1 cellular context compared by ENCODE assay signal in genomic region chr19:50341091-50341564, GRCh38.
A peak's percentile ranks its signal among the peaks of the same experiment; 100 is the strongest.
TF ChIP-seq lines count a peak whose summit lies in the region.

No MANE protein-coding gene starts in this region.

TF ChIP-seq in GM12878, 131 proteins besides CTCF, POLR2A, EP300 and RAD21 (continued from another document):
- TF ChIP-seq STAT3 (IDR thresholded peaks at IDR 0.05; ENCODE audit: low read depth, low read length) (0 out of 2 replicates have a peak, but pooled peaks have one; percentile 62), ZBED1 (IDR thresholded peaks at IDR 0.05; ENCODE audit: borderline replicate concordance) (peak; percentile 48; the same call in 1 of the 2 replicates), ZZZ3 (IDR thresholded peaks at IDR 0.05; ENCODE audit: control insufficient read depth, insufficient read length, low read depth) (no peak), JUNB (IDR thresholded peaks at IDR 0.05) (peak; percentile 78), MTA3 (IDR thresholded peaks at IDR 0.05; ENCODE audit: borderline replicate concordance, low read length) (peak; percentile 76; the same call in 1 of the 2 replicates), BHLHE40 (IDR thresholded peaks at IDR 0.05; ENCODE audit: borderline replicate concordance in 1 of 2, low read depth in 2 of 2, low read length in 1 of 2) (peak; percentile 19 to 44; a peak in 2 of 4 replicates), FOXM1 (IDR thresholded peaks at IDR 0.05; ENCODE audit: low read depth, low read length) (peak; percentile 72; the same call in 1 of the 2 replicates), ZNF217 (IDR thresholded peaks at IDR 0.05) (peak; percentile 22; the same call in 1 of the 2 replicates), RELA (IDR thresholded peaks at IDR 0.05; ENCODE audit: borderline replicate concordance, partially characterized antibody) (no peak), POLR2AphosphoS2 (IDR thresholded peaks at IDR 0.05; ENCODE audit: low read depth, low read length) (0 out of 2 replicates have a peak, but pooled peaks have one; percentile 23), KAT2A (conservative IDR thresholded peaks at IDR 0.05; ENCODE audit: control insufficient read depth, low read depth, low read length) (no peak), SUZ12 (IDR thresholded peaks at IDR 0.05; ENCODE audit: unreplicated experiment) (no peak), NFIC (IDR thresholded peaks at IDR 0.05; ENCODE audit: low read depth, low read length) (peak; percentile 74), SUPT20H (IDR thresholded peaks at IDR 0.05; ENCODE audit: borderline replicate concordance, control insufficient read depth, low read depth, low read length) (no peak), POLR2AphosphoS5 (IDR thresholded peaks at IDR 0.05; ENCODE audit: low read length) (0 out of 2 replicates have a peak, but pooled peaks have one; percentile 54), TBL1XR1 (IDR thresholded peaks at IDR 0.05; ENCODE audit: low read depth, low read length) (peak; percentile 42; the same call in 1 of the 2 replicates), GABPA (IDR thresholded peaks at IDR 0.05; ENCODE audit: low read depth) (no peak), POU2F2 (IDR thresholded peaks at IDR 0.05; ENCODE audit: borderline replicate concordance, low read depth, low read length) (peak; percentile 86; the same call in 2 of the 3 replicates), ATF7 (IDR thresholded peaks at IDR 0.05; ENCODE audit: low read depth) (peak; percentile 67), SPI1 (IDR thresholded peaks at IDR 0.05; ENCODE audit: borderline replicate concordance, insufficient read depth, low read depth, low read length) (peak; percentile 73), MEF2B (IDR thresholded peaks at IDR 0.05; ENCODE audit: partially characterized antibody, poor library complexity, severe bottlenecking) (peak; percentile 78), CREB1 (IDR thresholded peaks at IDR 0.05; ENCODE audit: low read depth) (peak; percentile 25; the same call in 1 of the 2 replicates), BCLAF1 (IDR thresholded peaks at IDR 0.05) (no peak), TAF1 (IDR thresholded peaks at IDR 0.05; ENCODE audit: borderline replicate concordance, low read depth, low read length) (peak; percentile 36; the same call in 1 of the 2 replicates), ZNF384 (IDR thresholded peaks at IDR 0.05; ENCODE audit: borderline replicate concordance, low read depth, low read length) (0 out of 2 replicates have a peak, but pooled peaks have one; percentile 8), IKZF1 (conservative IDR thresholded peaks at IDR 0.05) (peak; percentile 60), IRF4 (IDR thresholded peaks at IDR 0.05; ENCODE audit: low read depth, low read length) (peak; percentile 70; the same call in 1 of the 2 replicates), EED (IDR thresholded peaks at IDR 0.05; ENCODE audit: low read depth) (0 out of 2 replicates have a peak, but pooled peaks have one; percentile 27), MTA2 (IDR thresholded peaks at IDR 0.05; ENCODE audit: low read depth) (peak; percentile 77), NR2C1 (IDR thresholded peaks at IDR 0.05) (peak; percentile 26; the same call in 1 of the 2 replicates)
- TF ChIP-seq, protein P1, sequence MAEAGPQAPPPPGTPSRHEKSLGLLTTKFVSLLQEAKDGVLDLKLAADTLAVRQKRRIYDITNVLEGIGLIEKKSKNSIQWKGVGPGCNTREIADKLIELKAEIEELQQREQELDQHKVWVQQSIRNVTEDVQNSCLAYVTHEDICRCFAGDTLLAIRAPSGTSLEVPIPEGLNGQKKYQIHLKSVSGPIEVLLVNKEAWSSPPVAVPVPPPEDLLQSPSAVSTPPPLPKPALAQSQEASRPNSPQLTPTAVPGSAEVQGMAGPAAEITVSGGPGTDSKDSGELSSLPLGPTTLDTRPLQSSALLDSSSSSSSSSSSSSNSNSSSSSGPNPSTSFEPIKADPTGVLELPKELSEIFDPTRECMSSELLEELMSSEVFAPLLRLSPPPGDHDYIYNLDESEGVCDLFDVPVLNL (IDR thresholded peaks at IDR 0.05; ENCODE audit: low read depth, low read length) = no peak
- TF ChIP-seq, protein P2, sequence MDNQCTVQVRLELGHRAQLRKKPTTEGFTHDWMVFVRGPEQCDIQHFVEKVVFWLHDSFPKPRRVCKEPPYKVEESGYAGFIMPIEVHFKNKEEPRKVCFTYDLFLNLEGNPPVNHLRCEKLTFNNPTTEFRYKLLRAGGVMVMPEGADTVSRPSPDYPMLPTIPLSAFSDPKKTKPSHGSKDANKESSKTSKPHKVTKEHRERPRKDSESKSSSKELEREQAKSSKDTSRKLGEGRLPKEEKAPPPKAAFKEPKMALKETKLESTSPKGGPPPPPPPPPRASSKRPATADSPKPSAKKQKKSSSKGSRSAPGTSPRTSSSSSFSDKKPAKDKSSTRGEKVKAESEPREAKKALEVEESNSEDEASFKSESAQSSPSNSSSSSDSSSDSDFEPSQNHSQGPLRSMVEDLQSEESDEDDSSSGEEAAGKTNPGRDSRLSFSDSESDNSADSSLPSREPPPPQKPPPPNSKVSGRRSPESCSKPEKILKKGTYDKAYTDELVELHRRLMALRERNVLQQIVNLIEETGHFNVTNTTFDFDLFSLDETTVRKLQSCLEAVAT (IDR thresholded peaks at IDR 0.05) = peak; percentile 75; the same call in 1 of the 2 replicates
